Comparison of ENCODE assay signal across 9 cellular contexts in genomic region chr9:137222190-137223077, GRCh38. TPM values are rescaled to one million over a fixed set of nuclear protein-coding genes. Genes with fewer than 3 reads are reported as not detected.
DNase-seq lines count a peak whose midpoint lies in the region; ATAC-seq, FAIRE-seq and TF ChIP-seq lines count a peak whose summit lies in the region.
"Had no signal": no experiment of that assay in that cellular context is flagged by ENCODE, and none has a peak within 500 bp of the region (broad histone marks: within the 10 kb centered on the region; RNA-seq: fewer than 3 reads in every experiment).

TSS of gene RNF208 (minus strand) at chr9:137222240. CDS start at chr9:137221212, 1,028 bp downstream.

- ATAC-seq in GM19455 (IDR thresholded peaks at IDR 0.05; ENCODE audit: unreplicated experiment) (peak; percentile 3), HG02610 (IDR thresholded peaks at IDR 0.05; ENCODE audit: unreplicated experiment) (no peak)
- ATAC-seq in naive thymus-derived CD4-positive, alpha-beta T cell: no peak

- no peak for TF ChIP-seq RAD21 in H1 (IDR thresholded peaks at IDR 0.05 in 1 of 2, conservative IDR thresholded peaks at IDR 0.05 in 1 of 2; ENCODE audit: low read depth in 2 of 2, low read length in 2 of 2)

- H3K23ac ChIP-seq in H1 (ENCODE audit: insufficient read length): no peak within 1 kb of the TSS

- TF ChIP-seq POLR2A in H1 (IDR thresholded peaks at IDR 0.05; ENCODE audit: control extremely low read depth in 1 of 2, low read depth in 2 of 2, low read length in 2 of 2) (no peak), H54 (IDR thresholded peaks at IDR 0.05; ENCODE audit: low read depth, low read length) (no peak)

- no peak within 1 kb of the TSS for H2BK20ac ChIP-seq in H1 (ENCODE audit: low read length)

- H3K27ac Mint-ChIP-seq in naive thymus-derived CD4-positive, alpha-beta T cell: peak within 1 kb of the TSS in 5 of 9 donors; percentile 54 to 92 (median 75)

- H2BK12ac ChIP-seq in H1 (ENCODE audit: low read depth, low read length): no peak within 1 kb of the TSS

- H3K4me3 ChIP-seq in AG04449 (ENCODE audit: low read depth, low read length) (peak within 1 kb of the TSS; percentile 55), PC-9 (peak within 1 kb of the TSS; percentile 90), H1 (ENCODE audit: extremely low read depth in 1 of 4, insufficient read depth in 2 of 4, low read depth in 3 of 4, low read length in 4 of 4) (peak within 1 kb of the TSS; percentile 42 to 92 (median 76))
- H3K4me3 ChIP-seq in naive thymus-derived CD4-positive, alpha-beta T cell (ENCODE audit: low read length): peak within 1 kb of the TSS; percentile 69

- H3K79me2 ChIP-seq in PC-9 (ENCODE audit: low read depth): peaks cover 7% of the 10 kb centered on the region; the same call in 1 of the 2 replicates
- no peaks in the 10 kb centered on the region for H3K79me2 ChIP-seq in H1 (ENCODE audit: control insufficient read depth in 1 of 2, insufficient read depth in 2 of 2, low read length in 2 of 2)

- no peak within 1 kb of the TSS for H3K14ac ChIP-seq in H1 (ENCODE audit: insufficient read length)

- H3K36me3 ChIP-seq in PC-9 (ENCODE audit: low read depth) (no peaks in the 10 kb centered on the region), H1 (ENCODE audit: control insufficient read depth in 2 of 4, insufficient read depth in 4 of 4, low read length in 3 of 4) (no peaks in the 10 kb centered on the region; a peak in 1 of 8 replicates)
- H3K36me3 ChIP-seq in naive thymus-derived CD4-positive, alpha-beta T cell (ENCODE audit: control insufficient read depth in 2 of 3, insufficient read depth in 3 of 3, low read length in 3 of 3): no peaks in the 10 kb centered on the region

- no TSS peak for BruUV-seq in PC-9 (replicated peaks; lab: Mats Ljungman, UMichigan)

- peak within 1 kb of the TSS in 1 of 4 experiments; percentile 54; a peak in 2 of 7 replicates for H3K9ac ChIP-seq in H1 (replicated peaks in 1 of 4; ENCODE audit: extremely low read depth in 1 of 4, low read depth in 3 of 4, low read length in 3 of 4)

- H3K9me3 ChIP-seq in PC-9 (ENCODE audit: insufficient read depth, low read depth) (no peaks in the 10 kb centered on the region), H1 (ENCODE audit: insufficient read depth in 2 of 2, low read depth in 1 of 2, low read length in 1 of 2) (no peaks in the 10 kb centered on the region)
- no peaks in the 10 kb centered on the region for H3K9me3 ChIP-seq in naive thymus-derived CD4-positive, alpha-beta T cell (ENCODE audit: control insufficient read depth in 2 of 3, low read length in 3 of 3)

- no peak for TF ChIP-seq EP300 in H1 (IDR thresholded peaks at IDR 0.05; ENCODE audit: borderline replicate concordance in 1 of 2, low read depth in 2 of 2, low read length in 2 of 2)

- no peaks in the 10 kb centered on the region for H3K36me3 Mint-ChIP-seq in naive thymus-derived CD4-positive, alpha-beta T cell

- H2BK120ac ChIP-seq in H1 (replicated peaks; ENCODE audit: low read depth, low read length): no peak within 1 kb of the TSS

- FAIRE-seq in H1 (lab: Jason Lieb, UNC) (no peak), H54 (lab: Jason Lieb, UNC) (no peak)

- 0 out of 2 replicates have a peak within 1 kb of the TSS, but pooled peaks have one; percentile 61 for H2BK15ac ChIP-seq in H1 (ENCODE audit: low read length)

- H2AFZ ChIP-seq in PC-9: peak within 1 kb of the TSS; percentile 75
- H2AFZ ChIP-seq in H1 (ENCODE audit: low read length): no peak within 1 kb of the TSS

- peak within 1 kb of the TSS; percentile 78 to 88 (median 82) for H3K4me3 Mint-ChIP-seq in naive thymus-derived CD4-positive, alpha-beta T cell

- peak; percentile 4 for TF ChIP-seq CTCF in AG04449 (IDR thresholded peaks at IDR 0.05; ENCODE audit: insufficient read depth, low read length, missing control alignments)
- no peak for TF ChIP-seq CTCF in PC-9 (conservative IDR thresholded peaks at IDR 0.05)
- TF ChIP-seq CTCF in H1 (IDR thresholded peaks at IDR 0.05; ENCODE audit: control extremely low read depth in 1 of 3, insufficient read depth in 1 of 3, low read depth in 1 of 3, low read length in 3 of 3): no peak

- H3K79me1 ChIP-seq in H1 (ENCODE audit: low read depth, low read length): no peaks in the 10 kb centered on the region

- H3K56ac ChIP-seq in H1 (replicated peaks; ENCODE audit: insufficient read length, low read depth, low read length): no peak within 1 kb of the TSS

- POLR2A ChIA-PET in AG04449 (lab: Yijun Ruan, JAX): interaction anchor here (0.6 to 3.1 kb wide), 10 partner anchors 9 to 107 kb away, joined by 3 to 19 read pairs (median 5); partner anchors contain the start of genes DPP7, NDOR1, TMEM203 and TUBB4B
- POLR2A ChIA-PET in PC-9 (lab: Charles Lee; ENCODE audit: unreplicated experiment): interaction anchor here (0.6 to 1.8 kb wide), 8 partner anchors 18 to 93 kb away, joined by 3 to 18 read pairs (median 8); partner anchors contain the start of genes ANAPC2, SSNA1 and TUBB4B
- POLR2A ChIA-PET in H1 (lab: Charles Lee; ENCODE audit: partially characterized antibody): interaction anchor here (0.6 to 69.9 kb wide), 13 partner anchors 9 to 93 kb away, joined by 3 to 1462 read pairs (median 3); partner anchors contain the start of genes ANAPC2, NDOR1, NELFB and SSNA1
- POLR2A ChIA-PET in naive thymus-derived CD4-positive, alpha-beta T cell (lab: Charles Lee): interaction anchor here (0.8 to 4.9 kb wide), 19 partner anchors 13 to 152 kb away, joined by 3 to 42 read pairs (median 6); partner anchors contain the start of genes ANAPC2, MAN1B1, NDOR1 and SAPCD2

- 16% methylated on average over 27 of the region's 88 CpGs; no CpG with 5 or more reads in 1 of the 2 experiments for WGBS in H1 (ENCODE audit: extremely low coverage in 1 of 2, insufficient coverage in 1 of 2, insufficient read length in 1 of 2, insufficient replicate concordance in 2 of 2, low coverage in 1 of 2, low lambda C conversion rate in 2 of 2, missing lambda C conversion rate in 1 of 2), 2 experiments

- H3K4me1 Mint-ChIP-seq in naive thymus-derived CD4-positive, alpha-beta T cell: peaks cover under 1 to 12% (median 4%) of the 10 kb centered on the region in 7 donors

- H4K8ac ChIP-seq in H1 (ENCODE audit: extremely low read depth, insufficient read depth, low read length): no peak within 1 kb of the TSS; the same call in 1 of the 2 replicates

- no peaks in the 10 kb centered on the region for H3K9me3 Mint-ChIP-seq in naive thymus-derived CD4-positive, alpha-beta T cell

- peak within 1 kb of the TSS; percentile 49; the same call in 1 of the 2 replicates for H2BK5ac ChIP-seq in H1 (ENCODE audit: low read depth, low read length)

- intact Hi-C loops in PC-9 (cut with micrococcal nuclease; ENCODE audit: unreplicated experiment): loop anchor here (1.0 kb wide), 2 partner anchors 21 to 24 kb away; no protein-coding TSS in a partner anchor
- intact Hi-C loops in naive thymus-derived CD4-positive, alpha-beta T cell (cut with micrococcal nuclease): loop anchor here (1.0 to 10.0 kb wide), 17 partner anchors 14 to 675 kb away; partner anchors contain the start of genes ANAPC2 (in 2 of the 2), MAN1B1 (in 2 of the 2), NDOR1 (in 2 of the 2) and NELFB (in 2 of the 2)

- no peak for DNase-seq in AG04449 (ENCODE audit: low read depth, low spot score)
- no peak for DNase-seq in PC-9
- no peak for DNase-seq in H1 (ENCODE audit: low read depth in 1 of 2, low spot score in 2 of 2)
- DNase-seq in naive thymus-derived CD4-positive, alpha-beta T cell: peak in 4 of 9 donors; percentile 26 to 51 (median 31)
- DNase-seq in H54 (ENCODE audit: insufficient read length, low spot score): no peak
- DNase-seq in NCI-H2081 treated with DMSO at 0.1 percent for 48 hours (lab: John Stamatoyannopoulos, UW): no peak

- peaks cover 18% of the 10 kb centered on the region; the same call in 1 of the 2 replicates for H3K23me2 ChIP-seq in H1 (ENCODE audit: low read depth, low read length)

- no peaks in the 10 kb centered on the region for H3K9me2 ChIP-seq in PC-9 (ENCODE audit: insufficient read depth)

- peak within 1 kb of the TSS; percentile 73 for H4K91ac ChIP-seq in H1 (replicated peaks; ENCODE audit: insufficient read length, low read length)

- H4K20me1 ChIP-seq in PC-9 (ENCODE audit: insufficient read depth) (no peaks in the 10 kb centered on the region; the same call in 1 of the 2 replicates), H1 (replicated peaks in 1 of 2; ENCODE audit: control insufficient read depth in 1 of 2, insufficient read depth in 2 of 2, low read length in 2 of 2) (peaks cover 0 to 6% of the 10 kb centered on the region in 2 experiments)

- H2AK5ac ChIP-seq in H1 (ENCODE audit: low read depth, low read length): peak within 1 kb of the TSS; percentile 26; the same call in 1 of the 2 replicates

- no peaks in the 10 kb centered on the region for H3K27me3 ChIP-seq in PC-9 (ENCODE audit: insufficient read depth, low read depth)
- no peaks in the 10 kb centered on the region; a peak in 2 of 7 replicates for H3K27me3 ChIP-seq in H1 (replicated peaks in 1 of 4; ENCODE audit: control insufficient read depth in 3 of 4, extremely low read depth in 1 of 4, insufficient read depth in 3 of 4, low read length in 3 of 4)
- H3K27me3 ChIP-seq in naive thymus-derived CD4-positive, alpha-beta T cell (ENCODE audit: control insufficient read depth in 2 of 2, insufficient read depth in 2 of 2, low read length in 2 of 2): no peaks in the 10 kb centered on the region

- H3F3A ChIP-seq in PC-9 (ENCODE audit: insufficient read depth, low read depth): peaks cover 66% of the 10 kb centered on the region

- CTCF ChIA-PET in AG04449 (lab: Yijun Ruan, JAX) (interaction anchor here (0.7 to 6.6 kb wide), 10 partner anchors 15 to 175 kb away, joined by 3 to 139 read pairs (median 4); partner anchors contain the start of genes ANAPC2, NPDC1, SAPCD2 and SSNA1), PC-9 (lab: Charles Lee) (interaction anchor here (0.6 kb wide), 1 partner anchor 27 kb away, joined by 3 read pairs; no protein-coding TSS in a partner anchor), H1 (lab: Charles Lee; ENCODE audit: partially characterized antibody) (interaction anchor here (0.9 to 20.2 kb wide), 11 partner anchors 9 to 390 kb away, joined by 3 to 204 read pairs (median 5); partner anchors contain the start of genes ANAPC2, SSNA1, TPRN and TUBB4B)
- CTCF ChIA-PET in naive thymus-derived CD4-positive, alpha-beta T cell (lab: Charles Lee): interaction anchor here (0.9 to 1.5 kb wide), 3 partner anchors 13 to 176 kb away, joined by 3 to 4 read pairs (median 3); partner anchors contain the start of genes NPDC1 and TPRN

- H3K27ac ChIP-seq in PC-9 (peak within 1 kb of the TSS; percentile 38), H1 (ENCODE audit: low read depth, low read length) (no peak within 1 kb of the TSS)
- peak within 1 kb of the TSS; percentile 80 for H3K27ac ChIP-seq in naive thymus-derived CD4-positive, alpha-beta T cell (ENCODE audit: low read depth, low read length)

- no peak within 1 kb of the TSS for H3K4ac ChIP-seq in H1 (replicated peaks; ENCODE audit: insufficient read length, low read depth, low read length)

- H3K4me1 ChIP-seq in PC-9 (replicated peaks; ENCODE audit: insufficient read depth) (peaks cover 54% of the 10 kb centered on the region), H1 (replicated peaks in 1 of 4; ENCODE audit: control insufficient read depth in 3 of 4, insufficient read depth in 4 of 4, low read length in 3 of 4) (peaks cover 0 to 19% (median 10%) of the 10 kb centered on the region in 4 experiments; a peak in 5 of 7 replicates)
- H3K4me1 ChIP-seq in naive thymus-derived CD4-positive, alpha-beta T cell (ENCODE audit: control insufficient read depth in 2 of 2, insufficient read depth in 2 of 2, low read length in 2 of 2): peaks cover 8% of the 10 kb centered on the region in 2 donors

- H3K4me2 ChIP-seq in PC-9 (peak within 1 kb of the TSS; percentile 99), H1 (ENCODE audit: insufficient read depth in 1 of 2, low read depth in 2 of 2, low read length in 2 of 2) (peak within 1 kb of the TSS; percentile 77 to 95)

- peak within 1 kb of the TSS; percentile 77 for H4K5ac ChIP-seq in H1 (ENCODE audit: insufficient read length, low read depth, low read length)

- H3K18ac ChIP-seq in H1 (ENCODE audit: extremely low read depth, low read length): peak within 1 kb of the TSS; percentile 87

- H3K27me3 Mint-ChIP-seq in naive thymus-derived CD4-positive, alpha-beta T cell: peaks cover 0 to 1% (median 0%) of the 10 kb centered on the region in 5 donors

RNA-seq across cellular contexts. Expression of gene RNF208, which starts in this region (rescaled TPM):
- total RNA-seq in PC-9 (2021): 31.3 and 38.0 TPM in 2 replicates
- 7.7 and 8.9 TPM in 2 replicates for total RNA-seq in H1 (2021; fragmentation: NEBNext Ultra II Directional; extraction: Animal tissue kit (Norgen Biotek cat#: 25700))
- polyA plus RNA-seq in H1 (2011; rRNA removed): 2.7 and 4.8 TPM in 2 replicates
- polyA plus RNA-seq in H1 (2011; cell fraction: cytosol; rRNA removed): 0.97 TPM
- polyA plus RNA-seq in H1 (2011; cell fraction: nucleus; rRNA removed): 6.6 TPM
- polyA plus RNA-seq in H1 (2012, experiment 1 of 2): 3.9 to 11.3 TPM (median 9.7 TPM) in 4 replicates
- 7.4 TPM for polyA plus RNA-seq in H1 (2012, experiment 2 of 2)
- polyA plus RNA-seq in H1 (2013, experiment 1 of 2): 9.7 TPM
- 9.6 TPM for polyA plus RNA-seq in H1 (2013, experiment 2 of 2)
- 0.22 and 0.49 TPM in 2 replicates for polyA minus RNA-seq in H1 (2011; rRNA and poly(A)+ RNA removed)
- 6.2 TPM for polyA minus RNA-seq in H1 (2011; cell fraction: cytosol; rRNA and poly(A)+ RNA removed)
- 1.8 TPM for polyA minus RNA-seq in H1 (2011; cell fraction: nucleus; rRNA and poly(A)+ RNA removed)
- total RNA-seq in naive thymus-derived CD4-positive, alpha-beta T cell: 1 to 10 TPM in 4 of 5 experiments, under 1 TPM in 1; 0.85 to 4.3 (median 1.2) TPM
- not detected for polyA plus RNA-seq in naive thymus-derived CD4-positive, alpha-beta T cell
- total RNA-seq: lung microvascular endothelial cell had no signal
